Comparison of ENCODE assay signal across 23 cellular contexts in genomic region chr16:15741207-15741871, GRCh38.
DNase-seq lines count a peak whose midpoint lies in the region; ATAC-seq lines count a peak whose summit lies in the region.
"Had no signal": no experiment of that assay in that cellular context is flagged by ENCODE, and none has a peak within 500 bp of the region (broad histone marks: within the 10 kb centered on the region; RNA-seq: fewer than 3 reads in every experiment).

No MANE protein-coding gene starts in this region.

- H3K9me3 Mint-ChIP-seq in memory B cell = peaks cover 2% of the 10 kb centered on the region
- H3K9me3 Mint-ChIP-seq: H9 had no signal

- H3K4me3 ChIP-seq in BLaER1 = no peak overlapping the region
- H3K4me3 ChIP-seq: GM23248 had no signal

- H3K36me3 Mint-ChIP-seq in memory B cell = peaks cover 28% of the 10 kb centered on the region

- no peak overlapping the region for H3K4me3 Mint-ChIP-seq in memory B cell
- H3K4me3 Mint-ChIP-seq: H9, HFFc6 had no signal

- H3K4me2 ChIP-seq in BLaER1 = peak overlapping the region; percentile 49
- H3K4me2 ChIP-seq: KMS-11 had no signal

- no peak for ATAC-seq in memory B cell (ENCODE audit: low read depth)
- ATAC-seq: PC-3 had no signal

- DNase-seq in D341Med (ENCODE audit: low spot score) (peak; percentile 10), NCI-H2171 (lab: John Stamatoyannopoulos, UW) (peak; percentile 6), memory B cell (ENCODE audit: low spot score in 2 of 2) (no peak), NCI-H2081 (lab: John Stamatoyannopoulos, UW) (no peak), OCI-M1 (lab: John Stamatoyannopoulos, UW) (no peak)
- no peak for DNase-seq in activated CD4-positive, CD25-positive, alpha-beta regulatory T cell treated with anti-CD3 and anti-CD28 coated beads, Interleukin-2, amount 50 U/mL, for 72 hours
- DNase-seq: BE2C; Caco-2; CD4-positive, CD25-positive, alpha-beta regulatory T cell; DMS153; GDM1; GM23248; H9; HFFc6; NCI-H1105; NCI-H2081 treated with DMSO at 0.1 percent for 48 hours; NCI-H345; NCI-H524 treated with DMSO at 0.1 percent for 48 hours; NCI-H82; PC-3; Right ventricle myocardium superior had no signal

- H3K27ac Mint-ChIP-seq in memory B cell = peak overlapping the region; percentile 73
- H3K27ac Mint-ChIP-seq: CD4-positive, CD25-positive, alpha-beta regulatory T cell; HFFc6 had no signal

- H3K4me1 Mint-ChIP-seq in memory B cell = peaks cover 2% of the 10 kb centered on the region
- H3K4me1 Mint-ChIP-seq: CD4-positive, CD25-positive, alpha-beta regulatory T cell had no signal

- H3K27ac ChIP-seq in BLaER1 = 0 out of 2 replicates have a peak overlapping the region, but pooled peaks have one; percentile 63
- H3K27ac ChIP-seq: GM23248, KMS-11 had no signal

- H3K27me3 ChIP-seq in BLaER1 = no peaks in the 10 kb centered on the region
- H3K27me3 ChIP-seq: BE2C had no signal

- H3K9ac ChIP-seq in BLaER1 = no peak overlapping the region
- H3K9ac ChIP-seq: GM23248, KMS-11 had no signal

- H3K27me3 Mint-ChIP-seq in memory B cell = no peaks in the 10 kb centered on the region
- H3K27me3 Mint-ChIP-seq: CD4-positive, CD25-positive, alpha-beta regulatory T cell had no signal

- no peaks in the 10 kb centered on the region for H4K20me1 ChIP-seq in BLaER1

- peaks cover 6% of the 10 kb centered on the region; the same call in 1 of the 2 replicates for H3K9me3 ChIP-seq in BLaER1
- H3K9me3 ChIP-seq: BE2C, Caco-2 had no signal

- peaks cover 9% of the 10 kb centered on the region; the same call in 1 of the 2 replicates for H3K36me3 ChIP-seq in BLaER1
- H3K36me3 ChIP-seq: BE2C had no signal

- H3K4me1 ChIP-seq in BLaER1 = peaks cover 71% of the 10 kb centered on the region
- H3K4me1 ChIP-seq: BE2C, Caco-2 had no signal

Comparison
In these comparisons a context has a peak if more than half of its experiments do, and no peak if none do; other contexts are left out.
1. DNase-seq: peak in D341Med (single experiment) and NCI-H2171 (single experiment); none in memory B cell (0 of 2), activated CD4-positive, CD25-positive, alpha-beta regulatory T cell treated with anti-CD3 and anti-CD28 coated beads, Interleukin-2, amount 50 U/mL, for 72 hours (single experiment), NCI-H2081 (0 of 2) and OCI-M1 (single experiment).